ENCODE assay signal across 26 cellular contexts in the genomic region with DNA sequence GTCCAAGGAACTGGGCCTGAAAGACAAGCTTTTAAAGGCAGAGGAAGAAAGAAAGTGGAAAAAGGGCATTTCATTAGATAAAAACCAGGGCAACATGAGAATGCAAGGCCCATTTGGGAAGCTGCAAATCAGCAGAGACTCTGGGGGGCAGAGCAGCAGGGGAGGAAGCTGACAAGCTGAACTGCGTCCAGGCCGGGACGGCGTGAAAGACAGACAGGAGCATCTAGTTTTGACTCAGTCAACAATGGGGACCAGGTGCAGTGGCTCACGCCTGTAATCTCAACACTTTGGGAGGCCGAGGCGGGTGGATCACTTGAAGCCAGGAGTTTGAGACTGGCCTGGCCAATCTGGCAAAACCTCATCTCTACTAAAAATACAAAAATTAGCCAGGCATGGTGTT.
DNase-seq lines count a peak whose midpoint lies in the region; ATAC-seq and TF ChIP-seq lines count a peak whose summit lies in the region.
"Had no signal": no experiment of that assay in that cellular context is flagged by ENCODE, and none has a peak within 500 bp of the region (broad histone marks: within the 10 kb centered on the region; RNA-seq: fewer than 3 reads in every experiment).

No MANE protein-coding gene starts in this region.

- peak overlapping the region; percentile 49 for H3K56ac ChIP-seq in mesendoderm (ENCODE audit: low read length)

- H4K8ac ChIP-seq in mesendoderm (ENCODE audit: low read depth, low read length), result no peak overlapping the region

- WGBS in mesendoderm (ENCODE audit: extremely low coverage, insufficient coverage, low lambda C conversion rate), result no CpG with 5 or more reads among the region's 7 CpGs
- WGBS in testis, 2 donors, result 65 to 80% methylated on average over 7 of the region's 7 CpGs
- 78 to 93% methylated on average over 7 of the region's 7 CpGs for WGBS in esophagus squamous epithelium, 2 donors

- TF ChIP-seq CTCF in testis (IDR thresholded peaks at IDR 0.05), result no peak
- no peak for TF ChIP-seq CTCF in esophagus squamous epithelium (IDR thresholded peaks at IDR 0.05)

- no peak overlapping the region for H2AK5ac ChIP-seq in mesendoderm (ENCODE audit: low read length)

- no peak for DNase-seq in Right ventricle myocardium inferior (ENCODE audit: missing footprints)
- no peak for DNase-seq in cardiac septum (ENCODE audit: low spot score)
- peak; percentile 24 to 38 for DNase-seq in SJCRH30
- DNase-seq in mesendoderm, result peak; percentile 88
- DNase-seq in testis, result no peak
- no peak for DNase-seq in SK-N-DZ (ENCODE audit: low spot score)
- no peak for DNase-seq in esophagus squamous epithelium (lab: John Stamatoyannopoulos, UW)
- DNase-seq: activated CD4-positive, CD25-positive, alpha-beta regulatory T cell; activated naive CD4-positive, alpha-beta T cell treated with Interleukin-2 at 50 U/mL for 16 hours; CD4-positive, alpha-beta T cell; dermis blood vessel endothelial cell; DND-41; foreskin melanocyte; GF-D8; IMR-90; lower lobe of right lung; stimulated activated naive CD8-positive, alpha-beta T cell treated with anti-CD3 and anti-CD28 coated beads, Interleukin-15, Interleukin-2, amounts not matched to agents 100 U/mL and 50 U/mL, for 24 hours; T-cell had no signal

- H3K79me2 ChIP-seq in mesendoderm (ENCODE audit: control insufficient read depth, insufficient read depth, low read length), result no peaks in the 10 kb centered on the region

- no peaks in the 10 kb centered on the region for H3K9me3 ChIP-seq in SJCRH30 (replicated peaks)
- no peaks in the 10 kb centered on the region for H3K9me3 ChIP-seq in testis
- no peaks in the 10 kb centered on the region for H3K9me3 ChIP-seq in esophagus squamous epithelium
- H3K9me3 ChIP-seq: esophagus muscularis mucosa, heart left ventricle, lower lobe of right lung, ovary, thoracic aorta, vagina had no signal

- no peak overlapping the region for H4K5ac ChIP-seq in mesendoderm (ENCODE audit: low read length)

- H2BK15ac ChIP-seq in mesendoderm (replicated peaks; ENCODE audit: low read depth), result no peak overlapping the region

- H3K4me3 ChIP-seq in SJCRH30 (no peak overlapping the region), mesendoderm (ENCODE audit: low read length) (no peak overlapping the region), testis (no peak overlapping the region), esophagus squamous epithelium (no peak overlapping the region)
- H3K4me3 ChIP-seq: esophagus muscularis mucosa, heart left ventricle, lower lobe of right lung, ovary, thoracic aorta, vagina had no signal

- H3K4me2 ChIP-seq in mesendoderm (ENCODE audit: low read length), result no peak overlapping the region

- H3K27ac ChIP-seq in SJCRH30 (no peak overlapping the region), mesendoderm (ENCODE audit: low read depth, low read length) (no peak overlapping the region), testis (peak overlapping the region; percentile 3 to 26), esophagus squamous epithelium (no peak overlapping the region)
- H3K27ac ChIP-seq: ovary had no signal

- no peak overlapping the region for H2BK120ac ChIP-seq in mesendoderm (ENCODE audit: low read depth, low read length)

- H3K4me1 ChIP-seq in SJCRH30, result peaks cover 3% of the 10 kb centered on the region; the same call in 1 of the 2 replicates
- peaks cover 2% of the 10 kb centered on the region for H3K4me1 ChIP-seq in mesendoderm (ENCODE audit: control insufficient read depth, low read depth, low read length)
- H3K4me1 ChIP-seq in testis, result peaks cover 39% of the 10 kb centered on the region
- peaks cover 0 to 10% (median 0%) of the 10 kb centered on the region in 3 donors for H3K4me1 ChIP-seq in esophagus squamous epithelium

- H3K23ac ChIP-seq in mesendoderm (ENCODE audit: low read length), result no peak overlapping the region

- no peaks in the 10 kb centered on the region for H3K36me3 ChIP-seq in SJCRH30
- no peaks in the 10 kb centered on the region for H3K36me3 ChIP-seq in mesendoderm (ENCODE audit: control insufficient read depth, insufficient read depth, low read length)
- H3K36me3 ChIP-seq in testis (ENCODE audit: low read depth, missing control alignments), result no peaks in the 10 kb centered on the region
- no peaks in the 10 kb centered on the region for H3K36me3 ChIP-seq in esophagus squamous epithelium
- H3K36me3 ChIP-seq: esophagus muscularis mucosa, heart left ventricle, lower lobe of right lung, ovary, thoracic aorta, vagina had no signal

- no peaks in the 10 kb centered on the region for H3K79me1 ChIP-seq in mesendoderm (ENCODE audit: low read length)

- intact Hi-C loops in Right ventricle myocardium inferior (cut with DNase I), result no loop called here
- intact Hi-C loops in cardiac septum (cut with DNase I), result no loop called here
- intact Hi-C loops in testis (cut with DNase I; ENCODE audit: low total_unique reads), result no loop called here
- intact Hi-C loops in esophagus squamous epithelium (cut with DNase I), result no loop called here

- TF ChIP-seq POLR2A in testis (IDR thresholded peaks at IDR 0.05), result no peak
- no peak for TF ChIP-seq POLR2A in esophagus squamous epithelium (IDR thresholded peaks at IDR 0.05)

- H3K27me3 ChIP-seq in SJCRH30 (no peaks in the 10 kb centered on the region), mesendoderm (ENCODE audit: insufficient read depth, low read length, poor library complexity) (no peaks in the 10 kb centered on the region), testis (no peaks in the 10 kb centered on the region), esophagus squamous epithelium (no peaks in the 10 kb centered on the region)
- H3K27me3 ChIP-seq: esophagus muscularis mucosa, heart left ventricle, ovary, vagina had no signal

- H2BK5ac ChIP-seq in mesendoderm (ENCODE audit: low read length), result no peak overlapping the region

- H3K4ac ChIP-seq in mesendoderm (ENCODE audit: low read depth, low read length), result no peak overlapping the region

- ATAC-seq in Right ventricle myocardium inferior (peak; percentile 33), GM21367 (IDR thresholded peaks at IDR 0.05; ENCODE audit: unreplicated experiment) (no peak)
- ATAC-seq: HCT116; lower lobe of right lung; naive thymus-derived CD8-positive, alpha-beta T cell; stimulated activated naive CD8-positive, alpha-beta T cell treated with anti-CD3 and anti-CD28 coated beads, Interleukin-15, Interleukin-2, amounts not matched to agents 100 U/mL and 50 U/mL, for 24 hours; T-cell had no signal

- H3K18ac ChIP-seq in mesendoderm (ENCODE audit: low read length), result no peak overlapping the region

- no peak overlapping the region for H3K9ac ChIP-seq in mesendoderm (ENCODE audit: low read length)

Comparison
In these comparisons a context has a peak if more than half of its experiments do, and no peak if none do; other contexts are left out.
1. DNase-seq: peak in SJCRH30 (2 of 2) and mesendoderm (single experiment); none in Right ventricle myocardium inferior (single experiment), cardiac septum (single experiment), testis (single experiment), SK-N-DZ (single experiment) and esophagus squamous epithelium (single experiment).
2. H3K27ac ChIP-seq: peak in testis (2 of 2); none in SJCRH30 (single experiment), mesendoderm (single experiment) and esophagus squamous epithelium (0 of 4).